In genomic region chr3:58824777-58825176, GRCh38 we compare ENCODE assay signal across 14 cellular contexts.
DNase-seq lines count a peak whose midpoint lies in the region; ATAC-seq, FAIRE-seq and TF ChIP-seq lines count a peak whose summit lies in the region.
"Had no signal": no experiment of that assay in that cellular context is flagged by ENCODE, and none has a peak within 500 bp of the region (broad histone marks: within the 10 kb centered on the region; RNA-seq: fewer than 3 reads in every experiment).

No MANE protein-coding gene starts in this region.

- FAIRE-seq in HepG2 (lab: Jason Lieb, UNC): peak; percentile 8

- TF ChIP-seq EP300 in HepG2 (IDR thresholded peaks at IDR 0.05; ENCODE audit: low read depth in 2 of 2, low read length in 2 of 2) (no peak), HepG2 (CRISPR knock-in tag; IDR thresholded peaks at IDR 0.05; ENCODE audit: borderline replicate concordance) (no peak)

- intact Hi-C loops in dorsolateral prefrontal cortex (cut with DNase I): no loop called here
- intact Hi-C loops in HepG2 (cut with micrococcal nuclease; ENCODE audit: unreplicated experiment): loop anchor here (2.0 kb wide), 1 partner anchor 228 kb away; no protein-coding TSS in a partner anchor

- in situ Hi-C loops in HepG2 (cut with HindIII; ENCODE audit: extremely low pct_ligation_motif_present, low pct_unique_long_range_greater_than_20kb): no loop called here

- 0 out of 3 replicates have a peak, but pooled peaks have one; percentile 37 for ATAC-seq in HepG2
- no peak for ATAC-seq in stimulated activated effector memory CD8-positive, alpha-beta T cell treated with anti-CD3 and anti-CD28 coated beads, Interleukin-12 subunit alpha, Interleukin-12 subunit beta, amount 100 ng/mL, for 72 hours
- ATAC-seq in GM19395 (IDR thresholded peaks at IDR 0.05; ENCODE audit: unreplicated experiment): no peak

- POLR2A ChIA-PET in HepG2 (lab: Yijun Ruan, JAX): no interaction called here

- DNase-seq in DMS53 (lab: John Stamatoyannopoulos, UW) (peak; percentile 20), DMS53 treated with DMSO at 0.1 percent for 48 hours (lab: John Stamatoyannopoulos, UW; ENCODE audit: unreplicated experiment) (no peak), dorsolateral prefrontal cortex (no peak), HepG2 (ENCODE audit: low spot score) (no peak), HuH-7.5 (ENCODE audit: low spot score) (no peak), RKO (ENCODE audit: low spot score) (no peak)
- no peak for DNase-seq in stimulated activated effector memory CD8-positive, alpha-beta T cell treated with anti-CD3 and anti-CD28 coated beads, Interleukin-12 subunit alpha, Interleukin-12 subunit beta, amount 100 ng/mL, for 72 hours (ENCODE audit: low spot score in 2 of 2)
- DNase-seq: 8988T had no signal

- H3K9me3 ChIP-seq in HepG2 (ENCODE audit: low read length): no peaks in the 10 kb centered on the region
- H3K9me3 ChIP-seq: BE2C, SJCRH30 had no signal

- H3K27ac Mint-ChIP-seq in stimulated activated effector memory CD8-positive, alpha-beta T cell treated with anti-CD3 and anti-CD28 coated beads, Interleukin-12 subunit alpha, Interleukin-12 subunit beta, amount 100 ng/mL, for 72 hours: no peak overlapping the region
- H3K27ac Mint-ChIP-seq: CD4-positive, alpha-beta memory T cell; HFFc6 had no signal

- no peak overlapping the region for H3K4me3 Mint-ChIP-seq in stimulated activated effector memory CD8-positive, alpha-beta T cell treated with anti-CD3 and anti-CD28 coated beads, Interleukin-12 subunit alpha, Interleukin-12 subunit beta, amount 100 ng/mL, for 72 hours
- H3K4me3 Mint-ChIP-seq: CD4-positive, alpha-beta memory T cell; HFFc6 had no signal

- no peak overlapping the region for H3K4me2 ChIP-seq in HepG2 (ENCODE audit: low read depth, low read length)
- H3K4me2 ChIP-seq: PC-9 had no signal

- WGBS in HepG2 (ENCODE audit: low lambda C conversion rate): 0% methylated on average over 1 of the region's 1 CpG

- no peak overlapping the region for H2AFZ ChIP-seq in HepG2 (ENCODE audit: low read length)
- H2AFZ ChIP-seq: PC-9 had no signal

- H3K36me3 Mint-ChIP-seq in stimulated activated effector memory CD8-positive, alpha-beta T cell treated with anti-CD3 and anti-CD28 coated beads, Interleukin-12 subunit alpha, Interleukin-12 subunit beta, amount 100 ng/mL, for 72 hours: no peaks in the 10 kb centered on the region
- H3K36me3 Mint-ChIP-seq: CD4-positive, alpha-beta memory T cell had no signal

- H3K4me1 Mint-ChIP-seq in stimulated activated effector memory CD8-positive, alpha-beta T cell treated with anti-CD3 and anti-CD28 coated beads, Interleukin-12 subunit alpha, Interleukin-12 subunit beta, amount 100 ng/mL, for 72 hours: no peaks in the 10 kb centered on the region
- H3K4me1 Mint-ChIP-seq: CD4-positive, alpha-beta memory T cell had no signal

- TF ChIP-seq RAD21 in HepG2 (CRISPR knock-in tag; IDR thresholded peaks at IDR 0.05): no peak

- H4K20me1 ChIP-seq in HepG2 (ENCODE audit: insufficient read depth, low read length): no peaks in the 10 kb centered on the region

- peaks cover 11% of the 10 kb centered on the region for H3K4me1 ChIP-seq in HepG2 (ENCODE audit: insufficient read depth, low read length)
- H3K4me1 ChIP-seq: BE2C, SJCRH30 had no signal

- TF ChIP-seq CTCF in dorsolateral prefrontal cortex (IDR thresholded peaks at IDR 0.05 in 54 of 56, conservative IDR thresholded peaks at IDR 0.05 in 2 of 56; ENCODE audit: low read depth in 1 of 56, partially characterized antibody in 56 of 56) (no peak), HepG2 (CRISPR knock-in tag; IDR thresholded peaks at IDR 0.05) (no peak)

- no peaks in the 10 kb centered on the region for H3K79me2 ChIP-seq in HepG2 (ENCODE audit: insufficient read depth, low read length)

- BruUV-seq in HepG2 (replicated peaks; lab: Mats Ljungman, UMichigan): no TSS peak

- H3K27me3 ChIP-seq in dorsolateral prefrontal cortex (no peaks in the 10 kb centered on the region), HepG2 (ENCODE audit: control insufficient read depth in 1 of 2, insufficient read depth in 2 of 2, low read length in 2 of 2) (no peaks in the 10 kb centered on the region; a peak in 1 of 5 replicates)
- H3K27me3 ChIP-seq: BE2C, SJCRH30 had no signal

- no peak for TF ChIP-seq POLR2A in HepG2 (IDR thresholded peaks at IDR 0.05; ENCODE audit: insufficient read depth in 1 of 2, low read depth in 2 of 2, low read length in 2 of 2)

- no peaks in the 10 kb centered on the region for H3K36me3 ChIP-seq in HepG2 (replicated peaks in 1 of 2; ENCODE audit: control insufficient read depth in 1 of 2, insufficient read depth in 2 of 2, low read length in 2 of 2)
- H3K36me3 ChIP-seq: BE2C, SJCRH30 had no signal

- H3K4me3 ChIP-seq in dorsolateral prefrontal cortex (peak overlapping the region in 46 of 59 donors; percentile 1 to 56 (median 28)), HepG2 (replicated peaks in 1 of 3; ENCODE audit: insufficient read depth in 1 of 3, low read depth in 2 of 3, low read length in 3 of 3) (no peak overlapping the region)
- H3K4me3 ChIP-seq: PC-9, SJCRH30 had no signal

- H3K27ac ChIP-seq in dorsolateral prefrontal cortex (peak overlapping the region in 1 of 59 donors; percentile 46), HepG2 (ENCODE audit: extremely low read length, insufficient read depth, low read length) (no peak overlapping the region)
- H3K27ac ChIP-seq: PC-9, SJCRH30 had no signal

- no peaks in the 10 kb centered on the region for H3K9me3 Mint-ChIP-seq in stimulated activated effector memory CD8-positive, alpha-beta T cell treated with anti-CD3 and anti-CD28 coated beads, Interleukin-12 subunit alpha, Interleukin-12 subunit beta, amount 100 ng/mL, for 72 hours
- H3K9me3 Mint-ChIP-seq: HFFc6 had no signal

- H3K9ac ChIP-seq in HepG2 (ENCODE audit: insufficient read depth, low read depth, low read length): no peak overlapping the region

- CTCF ChIA-PET in HepG2 (lab: Yijun Ruan, JAX; ENCODE audit: low intra/inter-chr PET ratio, low total read pairs): interaction anchor here (0.7 kb wide), 1 partner anchor 228 kb away, joined by 3 read pairs; no protein-coding TSS in a partner anchor

TF ChIP-seq in HepG2, 621 proteins besides CTCF, POLR2A, EP300 and RAD21:
- no peak for TF ChIP-seq ZNF780A (CRISPR knock-in tag; IDR thresholded peaks at IDR 0.05)
- TF ChIP-seq, protein P1, sequence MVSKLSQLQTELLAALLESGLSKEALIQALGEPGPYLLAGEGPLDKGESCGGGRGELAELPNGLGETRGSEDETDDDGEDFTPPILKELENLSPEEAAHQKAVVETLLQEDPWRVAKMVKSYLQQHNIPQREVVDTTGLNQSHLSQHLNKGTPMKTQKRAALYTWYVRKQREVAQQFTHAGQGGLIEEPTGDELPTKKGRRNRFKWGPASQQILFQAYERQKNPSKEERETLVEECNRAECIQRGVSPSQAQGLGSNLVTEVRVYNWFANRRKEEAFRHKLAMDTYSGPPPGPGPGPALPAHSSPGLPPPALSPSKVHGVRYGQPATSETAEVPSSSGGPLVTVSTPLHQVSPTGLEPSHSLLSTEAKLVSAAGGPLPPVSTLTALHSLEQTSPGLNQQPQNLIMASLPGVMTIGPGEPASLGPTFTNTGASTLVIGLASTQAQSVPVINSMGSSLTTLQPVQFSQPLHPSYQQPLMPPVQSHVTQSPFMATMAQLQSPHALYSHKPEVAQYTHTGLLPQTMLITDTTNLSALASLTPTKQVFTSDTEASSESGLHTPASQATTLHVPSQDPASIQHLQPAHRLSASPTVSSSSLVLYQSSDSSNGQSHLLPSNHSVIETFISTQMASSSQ (IDR thresholded peaks at IDR 0.05; ENCODE audit: low read depth): peak; percentile 75; the same call in 1 of the 2 replicates
- TF ChIP-seq, protein P1 (CRISPR knock-in tag; IDR thresholded peaks at IDR 0.05; ENCODE audit: borderline replicate concordance): no peak; the same call in 1 of the 2 replicates

Comparison
In these comparisons a context has a peak if more than half of its experiments do, and no peak if none do; other contexts are left out.
1. H3K4me3 ChIP-seq: peak in dorsolateral prefrontal cortex (46 of 59); none in HepG2 (0 of 3).